ENCODE assay signal across 11 cellular contexts in the genomic region with DNA sequence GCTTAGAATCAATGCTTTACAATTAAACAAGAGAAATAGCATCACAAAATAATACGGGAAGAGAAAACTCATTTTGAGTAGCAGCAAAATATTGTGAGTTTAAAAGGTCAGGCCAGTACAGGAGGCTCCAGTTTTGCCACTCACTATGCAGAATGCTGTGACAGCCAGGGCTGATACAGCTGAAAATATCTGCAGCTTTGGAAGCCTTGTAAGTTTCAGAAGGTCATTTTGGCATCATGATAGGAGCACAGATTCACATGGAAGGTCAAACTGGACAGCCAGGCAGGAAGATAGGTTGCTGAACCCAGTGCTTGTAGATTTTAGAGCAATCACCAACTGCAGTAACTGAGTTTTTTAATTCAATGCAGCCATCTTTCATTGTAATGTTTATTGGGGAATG. TPM values are rescaled to one million over a fixed set of nuclear protein-coding genes. Genes with fewer than 3 reads are reported as not detected.
DNase-seq lines count a peak whose midpoint lies in the region; ATAC-seq and TF ChIP-seq lines count a peak whose summit lies in the region.
"Had no signal": no experiment of that assay in that cellular context is flagged by ENCODE, and none has a peak within 500 bp of the region (broad histone marks: within the 10 kb centered on the region; RNA-seq: fewer than 3 reads in every experiment).

No MANE protein-coding gene starts in this region.

- H3K9me3 ChIP-seq in thoracic aorta = no peaks in the 10 kb centered on the region
- H3K9me3 ChIP-seq in PC-3 (ENCODE audit: low read length) = no peaks in the 10 kb centered on the region

- peaks cover 97% of the 10 kb centered on the region for H3K79me2 ChIP-seq in PC-3 (ENCODE audit: low read length)

- H3K36me3 Mint-ChIP-seq in activated CD8-positive, alpha-beta memory T cell treated with anti-CD3 and anti-CD28 coated beads, Interleukin-2, amount 10 ng/mL, durations not matched to agents 7 days and 5 days = peaks cover 29% of the 10 kb centered on the region
- peaks cover 9% of the 10 kb centered on the region for H3K36me3 Mint-ChIP-seq in activated T-helper 2 cell treated with anti-CD3 and anti-CD28 coated beads, Interferon-gamma antibody, Interleukin-2, Interleukin-4, amounts not matched to agents 10 μg/mL and 5 μg/mL and 100 μg/mL, durations not matched to agents 14 hours and 24 hours and 36 hours (ENCODE audit: low read depth)
- no peaks in the 10 kb centered on the region for H3K36me3 Mint-ChIP-seq in immature natural killer cell

- ATAC-seq in activated CD8-positive, alpha-beta memory T cell treated with anti-CD3 and anti-CD28 coated beads, Interleukin-2, amount 10 ng/mL, durations not matched to agents 7 days and 5 days = no peak
- no peak for ATAC-seq in thoracic aorta (ENCODE audit: insufficient number of reproducible peaks, low FRiP score, low read depth)
- ATAC-seq in GM18502 (IDR thresholded peaks at IDR 0.05; ENCODE audit: poor library complexity, unreplicated experiment) = no peak
- ATAC-seq in PC-3 = no peak
- no peak for ATAC-seq in HG02840 (IDR thresholded peaks at IDR 0.05; ENCODE audit: low FRiP score, unreplicated experiment)

- no peak overlapping the region for H3K4me2 ChIP-seq in PC-3 (ENCODE audit: low read length)

- no peaks in the 10 kb centered on the region for H3K27me3 ChIP-seq in thoracic aorta (replicated peaks; ENCODE audit: insufficient read depth)
- H3K27me3 ChIP-seq in PC-3 (ENCODE audit: low read length) = no peaks in the 10 kb centered on the region

- H3K27ac ChIP-seq in thoracic aorta (peak overlapping the region in 1 of 2 donors; percentile 50), PC-3 (ENCODE audit: low read length) (no peak overlapping the region)

- H3F3A ChIP-seq in PC-3 (ENCODE audit: low read length, unreplicated experiment) = no peaks in the 10 kb centered on the region

- intact Hi-C loops in activated T-helper 2 cell treated with anti-CD3 and anti-CD28 coated beads, Interferon-gamma antibody, Interleukin-2, Interleukin-4, amounts not matched to agents 10 μg/mL and 5 μg/mL and 100 μg/mL, durations not matched to agents 14 hours and 24 hours and 36 hours (cut with micrococcal nuclease) = loop anchor here (1.0 to 5.0 kb wide), 2 partner anchors 10 to 174 kb away; no protein-coding TSS in a partner anchor
- intact Hi-C loops in PC-3 (cut with micrococcal nuclease) = no loop called here

- no peak overlapping the region for H3K9ac ChIP-seq in PC-3 (ENCODE audit: low read length)

- peak overlapping the region; percentile 72 for H3K27ac Mint-ChIP-seq in activated CD8-positive, alpha-beta memory T cell treated with anti-CD3 and anti-CD28 coated beads, Interleukin-2, amount 10 ng/mL, durations not matched to agents 7 days and 5 days
- H3K27ac Mint-ChIP-seq in activated T-helper 2 cell treated with anti-CD3 and anti-CD28 coated beads, Interferon-gamma antibody, Interleukin-2, Interleukin-4, amounts not matched to agents 10 μg/mL and 5 μg/mL and 100 μg/mL, durations not matched to agents 14 hours and 24 hours and 36 hours = peak overlapping the region; percentile 39
- H3K27ac Mint-ChIP-seq in immature natural killer cell = peak overlapping the region; percentile 67 to 90 (median 82)

- H3K9me3 Mint-ChIP-seq in activated CD8-positive, alpha-beta memory T cell treated with anti-CD3 and anti-CD28 coated beads, Interleukin-2, amount 10 ng/mL, durations not matched to agents 7 days and 5 days (ENCODE audit: low read depth) = no peaks in the 10 kb centered on the region
- H3K9me3 Mint-ChIP-seq in activated T-helper 2 cell treated with anti-CD3 and anti-CD28 coated beads, Interferon-gamma antibody, Interleukin-2, Interleukin-4, amounts not matched to agents 10 μg/mL and 5 μg/mL and 100 μg/mL, durations not matched to agents 14 hours and 24 hours and 36 hours = no peaks in the 10 kb centered on the region
- no peaks in the 10 kb centered on the region for H3K9me3 Mint-ChIP-seq in immature natural killer cell

- peaks cover 75% of the 10 kb centered on the region for H3K4me1 Mint-ChIP-seq in activated CD8-positive, alpha-beta memory T cell treated with anti-CD3 and anti-CD28 coated beads, Interleukin-2, amount 10 ng/mL, durations not matched to agents 7 days and 5 days
- peaks cover 69% of the 10 kb centered on the region for H3K4me1 Mint-ChIP-seq in activated T-helper 2 cell treated with anti-CD3 and anti-CD28 coated beads, Interferon-gamma antibody, Interleukin-2, Interleukin-4, amounts not matched to agents 10 μg/mL and 5 μg/mL and 100 μg/mL, durations not matched to agents 14 hours and 24 hours and 36 hours (ENCODE audit: low read depth)
- H3K4me1 Mint-ChIP-seq in immature natural killer cell = peaks cover 84 to 99% of the 10 kb centered on the region in 2 donors

- DNase-seq in activated CD8-positive, alpha-beta memory T cell treated with anti-CD3 and anti-CD28 coated beads, Interleukin-2, amount 10 ng/mL, durations not matched to agents 7 days and 5 days = no peak
- DNase-seq in activated CD8-positive, alpha-beta memory T cell treated with anti-CD3 and anti-CD28 coated beads, Interleukin-2, amount 50 U/mL, for 48 hours = no peak
- no peak for DNase-seq in activated T-helper 2 cell treated with anti-CD3 and anti-CD28 coated beads, Interferon-gamma antibody, Interleukin-2, Interleukin-4, amounts not matched to agents 10 μg/mL and 5 μg/mL and 100 μg/mL, durations not matched to agents 14 hours and 24 hours and 36 hours (ENCODE audit: low spot score)
- DNase-seq in immature natural killer cell = no peak
- DNase-seq in thoracic aorta (ENCODE audit: low spot score) = no peak
- no peak for DNase-seq in PC-3
- DNase-seq: activated CD4-positive, CD25-positive, alpha-beta regulatory T cell; kidney glomerular epithelial cell; NCI-H1930 had no signal

- POLR2A ChIA-PET in PC-3 (lab: Charles Lee; ENCODE audit: unreplicated experiment) = no interaction called here

- H3K9me2 ChIP-seq in PC-3 (replicated peaks; ENCODE audit: low read length) = no peaks in the 10 kb centered on the region

- H3K4me3 ChIP-seq in thoracic aorta (peak overlapping the region; percentile 24), PC-3 (ENCODE audit: low read length) (no peak overlapping the region)

- no peaks in the 10 kb centered on the region for H3K27me3 Mint-ChIP-seq in activated CD8-positive, alpha-beta memory T cell treated with anti-CD3 and anti-CD28 coated beads, Interleukin-2, amount 10 ng/mL, durations not matched to agents 7 days and 5 days
- no peaks in the 10 kb centered on the region for H3K27me3 Mint-ChIP-seq in activated T-helper 2 cell treated with anti-CD3 and anti-CD28 coated beads, Interferon-gamma antibody, Interleukin-2, Interleukin-4, amounts not matched to agents 10 μg/mL and 5 μg/mL and 100 μg/mL, durations not matched to agents 14 hours and 24 hours and 36 hours (ENCODE audit: low read depth)
- peaks cover 0 to 8% (median 0%) of the 10 kb centered on the region in 3 donors for H3K27me3 Mint-ChIP-seq in immature natural killer cell (ENCODE audit: low read depth in 3 of 3)

- H3K4me1 ChIP-seq in thoracic aorta (ENCODE audit: control insufficient read depth in 1 of 2, low read depth in 2 of 2) (peaks cover 77 to 89% of the 10 kb centered on the region in 2 donors), PC-3 (ENCODE audit: insufficient read depth, low read length) (peaks cover 16% of the 10 kb centered on the region)

- peak overlapping the region; percentile 2 for H3K4me3 Mint-ChIP-seq in activated CD8-positive, alpha-beta memory T cell treated with anti-CD3 and anti-CD28 coated beads, Interleukin-2, amount 10 ng/mL, durations not matched to agents 7 days and 5 days
- H3K4me3 Mint-ChIP-seq in activated T-helper 2 cell treated with anti-CD3 and anti-CD28 coated beads, Interferon-gamma antibody, Interleukin-2, Interleukin-4, amounts not matched to agents 10 μg/mL and 5 μg/mL and 100 μg/mL, durations not matched to agents 14 hours and 24 hours and 36 hours (ENCODE audit: low read depth) = no peak overlapping the region
- peak overlapping the region; percentile 50 to 74 (median 54) for H3K4me3 Mint-ChIP-seq in immature natural killer cell

- peaks cover 73% of the 10 kb centered on the region for H4K20me1 ChIP-seq in PC-3 (ENCODE audit: low read length)

- H3K36me3 ChIP-seq in thoracic aorta (no peaks in the 10 kb centered on the region), PC-3 (ENCODE audit: low read depth, low read length) (peaks cover 4% of the 10 kb centered on the region; the same call in 1 of the 2 replicates)

- CTCF ChIA-PET in activated CD8-positive, alpha-beta memory T cell treated with anti-CD3 and anti-CD28 coated beads, Interleukin-2, amount 10 ng/mL, durations not matched to agents 7 days and 5 days (lab: Charles Lee) = interaction anchor here (0.7 to 0.9 kb wide), 3 partner anchors 27 to 99 kb away, joined by 3 read pairs; no protein-coding TSS in a partner anchor
- CTCF ChIA-PET in PC-3 (lab: Charles Lee) = no interaction called here

- TF ChIP-seq CTCF in thoracic aorta (IDR thresholded peaks at IDR 0.05) (no peak), PC-3 (conservative IDR thresholded peaks at IDR 0.05; ENCODE audit: low read depth, low read length) (no peak)

- BruUV-seq in PC-3 (replicated peaks; lab: Mats Ljungman, UMichigan) = no TSS peak

- no peak overlapping the region for H2AFZ ChIP-seq in PC-3 (ENCODE audit: low read length)

RNA-seq across cellular contexts. Expression of a gene that starts 14.1 kb away (rescaled TPM):
- 100 to 1,000 TPM; 370 to 398 TPM for total RNA-seq in activated CD8-positive, alpha-beta memory T cell treated with anti-CD3 and anti-CD28 coated beads, Interleukin-2, amount 10 ng/mL, durations not matched to agents 7 days and 5 days
- total RNA-seq in activated T-helper 2 cell treated with anti-CD3 and anti-CD28 coated beads, Interferon-gamma antibody, Interleukin-2, Interleukin-4, amounts not matched to agents 10 μg/mL and 5 μg/mL and 100 μg/mL, durations not matched to agents 14 hours and 24 hours and 36 hours = 230 and 244 TPM in 2 replicates
- polyA plus RNA-seq in immature natural killer cell = 100 to 1,000 TPM; 270 to 399 (median 286) TPM
- 1,000 to 10,000 TPM in 1 of 2 donors, 100 to 1,000 TPM in 1; 783 to 1,062 TPM for total RNA-seq in thoracic aorta
- total RNA-seq in PC-3 (2014; rRNA removed) = 150 and 161 TPM in 2 replicates
